In the genomic region with DNA sequence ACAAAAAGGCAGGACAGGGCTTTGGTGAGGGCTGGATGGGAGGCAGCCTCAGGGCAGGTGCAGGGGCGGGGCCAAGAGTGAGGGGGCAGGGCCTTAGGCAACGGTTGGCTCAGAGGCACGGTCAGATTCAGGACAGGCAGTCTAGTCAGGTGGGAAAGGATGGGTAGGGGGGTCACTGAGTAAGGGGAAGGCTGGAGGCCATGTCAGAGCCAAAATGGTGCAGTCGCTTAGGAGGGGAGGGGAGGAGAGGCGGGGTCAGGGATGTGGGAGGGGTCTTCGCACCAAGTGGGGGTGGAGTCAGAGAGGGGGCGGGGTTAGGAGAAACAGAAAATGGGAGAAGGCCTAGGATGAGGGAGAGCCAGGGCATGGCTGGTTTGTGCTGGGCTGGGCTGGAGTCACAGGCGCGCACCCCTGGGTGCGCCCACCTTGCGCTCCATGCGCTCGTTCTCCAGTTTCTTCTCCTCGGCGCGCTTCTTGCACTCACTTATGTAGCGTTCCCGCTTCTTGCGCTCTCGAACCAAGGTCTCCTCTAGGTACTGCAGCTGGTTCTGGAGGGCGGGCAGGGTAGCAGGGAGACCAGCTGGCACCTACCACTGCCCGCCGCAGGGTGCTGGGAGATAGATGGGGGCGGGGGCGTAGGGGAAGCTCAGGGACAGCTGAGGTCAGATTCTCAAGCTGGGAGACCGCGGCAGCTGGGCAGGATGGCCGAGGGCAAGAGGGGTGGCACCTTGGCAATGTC, we compare ENCODE assay signal across 1 cellular context.
TF ChIP-seq lines count a peak whose summit lies in the region.

No MANE protein-coding gene starts in this region.

TF ChIP-seq in HCT116, 20 proteins besides CTCF, POLR2A, EP300 and RAD21:
- TF ChIP-seq EZH2phosphoT487 (IDR thresholded peaks at IDR 0.05; ENCODE audit: borderline replicate concordance) (no peak), REST (IDR thresholded peaks at IDR 0.05; ENCODE audit: low read depth) (no peak), ATF3 (IDR thresholded peaks at IDR 0.05) (no peak), SRF (IDR thresholded peaks at IDR 0.05; ENCODE audit: low read depth) (no peak), SIN3A (IDR thresholded peaks at IDR 0.05; ENCODE audit: low read depth) (no peak), ZFX (IDR thresholded peaks at IDR 0.05) (no peak), EGR1 (IDR thresholded peaks at IDR 0.05; ENCODE audit: low read depth) (no peak), JUND (IDR thresholded peaks at IDR 0.05) (no peak)
- TF ChIP-seq, protein P1, sequence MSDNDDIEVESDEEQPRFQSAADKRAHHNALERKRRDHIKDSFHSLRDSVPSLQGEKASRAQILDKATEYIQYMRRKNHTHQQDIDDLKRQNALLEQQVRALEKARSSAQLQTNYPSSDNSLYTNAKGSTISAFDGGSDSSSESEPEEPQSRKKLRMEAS (IDR thresholded peaks at IDR 0.05), result no peak
